ENCODE assay signal across 28 cellular contexts in the genomic region with DNA sequence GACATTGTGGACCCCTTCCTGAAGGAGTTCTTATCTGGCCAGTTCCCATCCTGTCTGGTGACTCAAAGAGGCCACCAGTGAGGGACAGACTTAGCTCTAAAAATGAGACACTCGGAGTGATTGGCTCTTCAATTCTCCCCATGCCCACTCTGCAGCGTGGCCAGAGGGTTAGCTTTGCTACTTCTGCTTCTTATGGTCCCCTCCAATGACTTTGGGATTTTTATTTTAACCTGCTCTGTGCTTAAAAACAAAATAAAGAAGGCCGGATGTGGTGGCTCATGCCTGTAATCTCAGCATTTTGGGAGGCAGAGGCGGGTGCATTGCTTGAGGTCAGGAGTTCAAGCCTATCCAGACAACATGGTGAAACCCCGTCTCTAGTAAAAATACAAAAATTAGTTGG.
"Had no signal": no experiment of that assay in that cellular context is flagged by ENCODE, and none has a peak within 500 bp of the region (broad histone marks: within the 10 kb centered on the region; RNA-seq: fewer than 3 reads in every experiment).

No MANE protein-coding gene starts in this region.

- H3K4me3 ChIP-seq: ascending aorta, cardiac muscle cell had no signal

- H3K9me3 ChIP-seq: ascending aorta had no signal

- DNase-seq: activated B cell treated with CpG ODN at 0.5 μM for 24 hours; activated CD4-positive, alpha-beta memory T cell treated with anti-CD3 and anti-CD28 coated beads, Interleukin-2, amount 10 ng/mL, durations not matched to agents 7 days and 5 days; activated CD4-positive, alpha-beta T cell treated with anti-CD3 and anti-CD28 coated beads for 48 hours; activated CD4-positive, alpha-beta T cell treated with anti-CD3 and anti-CD28 coated beads, Interleukin-2, amount 10 ng/mL, durations not matched to agents 7 days and 5 days; activated CD4-positive, alpha-beta T cell treated with anti-CD3 and anti-CD28 coated beads, Interleukin-2, amount 50 U/mL, for 48 hours; activated CD4-positive, CD25-positive, alpha-beta regulatory T cell treated with anti-CD3 and anti-CD28 coated beads, Interleukin-2, amount 50 U/mL, for 72 hours; activated CD8-positive, alpha-beta memory T cell treated with anti-CD3 and anti-CD28 coated beads for 24 hours; activated CD8-positive, alpha-beta memory T cell treated with anti-CD3 and anti-CD28 coated beads, Interleukin-2, amount 10 ng/mL, durations not matched to agents 7 days and 5 days; activated CD8-positive, alpha-beta memory T cell treated with anti-CD3 and anti-CD28 coated beads, Interleukin-2, amount 50 U/mL, for 48 hours; activated CD8-positive, alpha-beta T cell treated with anti-CD3 and anti-CD28 coated beads, Interleukin-2, amount 10 ng/mL, durations not matched to agents 7 days and 5 days; activated effector memory CD4-positive, alpha-beta T cell treated with Interleukin-2 at 50 U/mL for 16 hours; activated gamma-delta T cell; activated naive CD4-positive, alpha-beta T cell treated with anti-CD3 and anti-CD28 coated beads, Interleukin-2, amount 10 ng/mL, durations not matched to agents 7 days and 5 days; activated naive CD4-positive, alpha-beta T cell treated with Interleukin-2 at 50 U/mL for 16 hours; activated naive CD8-positive, alpha-beta T cell treated with anti-CD3 and anti-CD28 coated beads, Interleukin-2, amount 10 ng/mL, durations not matched to agents 7 days and 5 days; activated naive CD8-positive, alpha-beta T cell treated with anti-CD3 and anti-CD28 coated beads, Interleukin-2, amount 50 U/mL, for 24 hours; activated T-cell treated with anti-CD3 and anti-CD28 coated beads, Interleukin-2, amount 50 U/mL, for 24 hours; activated T-cell treated with anti-CD3 and anti-CD28 coated beads, Interleukin-2, amount 50 U/mL, for 48 hours; amygdala; anterior cingulate cortex; caudate nucleus; cerebellar nuclear complex; T-helper 1 cell; T-helper 2 cell; T-helper 9 cell had no signal

- H3K4me1 ChIP-seq: ascending aorta had no signal

- H3K27ac ChIP-seq: ascending aorta, cardiac muscle cell, VCaP had no signal

- H3K27me3 ChIP-seq: ascending aorta, cardiac muscle cell had no signal

- H3K36me3 ChIP-seq: ascending aorta, cardiac muscle cell had no signal
